15 cellular contexts compared by ENCODE assay signal in genomic region chr16:23013484-23013883, GRCh38.
DNase-seq lines count a peak whose midpoint lies in the region; ATAC-seq, FAIRE-seq and TF ChIP-seq lines count a peak whose summit lies in the region.
"Had no signal": no experiment of that assay in that cellular context is flagged by ENCODE, and none has a peak within 500 bp of the region (broad histone marks: within the 10 kb centered on the region; RNA-seq: fewer than 3 reads in every experiment).

No MANE protein-coding gene starts in this region.

- H2AFZ ChIP-seq in HepG2 (ENCODE audit: low read length), result no peak overlapping the region

- peaks cover 4% of the 10 kb centered on the region for H3K4me1 Mint-ChIP-seq in endodermal cell
- H3K4me1 Mint-ChIP-seq in type B pancreatic cell (ENCODE audit: unreplicated experiment), result no peaks in the 10 kb centered on the region
- H3K4me1 Mint-ChIP-seq in activated CD8-positive, alpha-beta T cell treated with anti-CD3 and anti-CD28 coated beads for 36 hours (ENCODE audit: low read depth), result no peaks in the 10 kb centered on the region

- H3K4me3 ChIP-seq in HepG2 (replicated peaks in 1 of 3; ENCODE audit: insufficient read depth in 1 of 3, low read depth in 2 of 3, low read length in 3 of 3), result no peak overlapping the region
- H3K4me3 ChIP-seq in right lobe of liver, result no peak overlapping the region
- H3K4me3 ChIP-seq in endodermal cell (ENCODE audit: low read length), result no peak overlapping the region
- H3K4me3 ChIP-seq: BLaER1, gastrocnemius medialis had no signal

- no TSS peak for BruUV-seq in HepG2 (replicated peaks; lab: Mats Ljungman, UMichigan)

- H3K9ac ChIP-seq in HepG2 (ENCODE audit: insufficient read depth, low read depth, low read length) (no peak overlapping the region), endodermal cell (ENCODE audit: extremely low read depth, low read length, poor library complexity, severe bottlenecking) (no peak overlapping the region)
- H3K9ac ChIP-seq: BLaER1 had no signal

- ATAC-seq in HepG2 (peak; percentile 70), right lobe of liver (no peak)
- ATAC-seq in activated CD8-positive, alpha-beta T cell treated with anti-CD3 and anti-CD28 coated beads for 36 hours, result no peak
- ATAC-seq: activated CD4-positive, CD25-positive, alpha-beta regulatory T cell treated with anti-CD3 and anti-CD28 coated beads, Interleukin-2, amount 50 U/mL, for 24 hours; gastrocnemius medialis had no signal

- H3K79me2 ChIP-seq in HepG2 (ENCODE audit: insufficient read depth, low read length), result no peaks in the 10 kb centered on the region

- WGBS in HepG2 (ENCODE audit: low lambda C conversion rate), result 42% methylated on average over 1 of the region's 1 CpG
- WGBS in right lobe of liver (ENCODE audit: insufficient coverage, low coverage, low lambda C conversion rate, missing lambda C conversion rate), result 50% methylated on average over 1 of the region's 1 CpG
- 92% methylated on average over 1 of the region's 1 CpG; no CpG with 5 or more reads in 1 of the 2 experiments for WGBS in endodermal cell (ENCODE audit: insufficient coverage in 1 of 2, insufficient read length in 1 of 2), 2 experiments

- H3K27ac Mint-ChIP-seq in endodermal cell (no peak overlapping the region), type B pancreatic cell (no peak overlapping the region)
- no peak overlapping the region for H3K27ac Mint-ChIP-seq in activated CD8-positive, alpha-beta T cell treated with anti-CD3 and anti-CD28 coated beads for 36 hours
- H3K27ac Mint-ChIP-seq: memory B cell had no signal

- H3K4me2 ChIP-seq in HepG2 (ENCODE audit: low read depth, low read length), result no peak overlapping the region
- H3K4me2 ChIP-seq: BLaER1 had no signal

- no peaks in the 10 kb centered on the region for H3K9me3 ChIP-seq in HepG2 (ENCODE audit: low read length)
- no peaks in the 10 kb centered on the region for H3K9me3 ChIP-seq in right lobe of liver
- H3K9me3 ChIP-seq in endodermal cell (ENCODE audit: control insufficient read depth, low read length), result no peaks in the 10 kb centered on the region
- H3K9me3 ChIP-seq: BLaER1, gastrocnemius medialis had no signal

- H3K36me3 Mint-ChIP-seq in endodermal cell (ENCODE audit: low read depth), result no peaks in the 10 kb centered on the region
- H3K36me3 Mint-ChIP-seq in type B pancreatic cell, result no peaks in the 10 kb centered on the region
- no peaks in the 10 kb centered on the region for H3K36me3 Mint-ChIP-seq in activated CD8-positive, alpha-beta T cell treated with anti-CD3 and anti-CD28 coated beads for 36 hours (ENCODE audit: low read depth)
- H3K36me3 Mint-ChIP-seq: memory B cell had no signal

- H3K4me1 ChIP-seq in HepG2 (ENCODE audit: insufficient read depth, low read length), result 0 out of 2 replicates have a peak, but pooled peaks cover 6% of the 10 kb centered on the region
- no peaks in the 10 kb centered on the region for H3K4me1 ChIP-seq in right lobe of liver
- no peaks in the 10 kb centered on the region for H3K4me1 ChIP-seq in endodermal cell (ENCODE audit: control insufficient read depth, insufficient read depth, low read length)
- H3K4me1 ChIP-seq: gastrocnemius medialis had no signal

- H3K4me3 Mint-ChIP-seq in endodermal cell (no peak overlapping the region), type B pancreatic cell (no peak overlapping the region)
- H3K4me3 Mint-ChIP-seq in activated CD8-positive, alpha-beta T cell treated with anti-CD3 and anti-CD28 coated beads for 36 hours, result no peak overlapping the region
- H3K4me3 Mint-ChIP-seq: memory B cell had no signal

- no peak for TF ChIP-seq RAD21 in HepG2 (CRISPR knock-in tag; IDR thresholded peaks at IDR 0.05)

- in situ Hi-C loops in HepG2 (cut with HindIII; ENCODE audit: extremely low pct_ligation_motif_present, low pct_unique_long_range_greater_than_20kb), result no loop called here

- POLR2A ChIA-PET in HepG2 (lab: Yijun Ruan, JAX), result no interaction called here
- POLR2A ChIA-PET in activated CD8-positive, alpha-beta T cell treated with anti-CD3 and anti-CD28 coated beads for 36 hours (lab: Charles Lee), result no interaction called here

- FAIRE-seq in HepG2 (lab: Jason Lieb, UNC), result peak; percentile 85

- CTCF ChIA-PET in HepG2 (lab: Yijun Ruan, JAX; ENCODE audit: low intra/inter-chr PET ratio, low total read pairs), result interaction anchor here (2.0 kb wide), 1 partner anchor 115 kb away, joined by 7 read pairs; no protein-coding TSS in a partner anchor
- CTCF ChIA-PET in activated CD8-positive, alpha-beta T cell treated with anti-CD3 and anti-CD28 coated beads for 36 hours (lab: Charles Lee), result no interaction called here

- H3K27me3 ChIP-seq in HepG2 (ENCODE audit: control insufficient read depth in 1 of 2, insufficient read depth in 2 of 2, low read length in 2 of 2) (no peaks in the 10 kb centered on the region; a peak in 1 of 5 replicates), right lobe of liver (no peaks in the 10 kb centered on the region), endodermal cell (ENCODE audit: control insufficient read depth, insufficient read depth, low read length, poor library complexity, severe bottlenecking) (no peaks in the 10 kb centered on the region)
- H3K27me3 ChIP-seq: BLaER1, gastrocnemius medialis had no signal

- H3K27ac ChIP-seq in HepG2 (ENCODE audit: extremely low read length, insufficient read depth, low read length) (no peak overlapping the region), right lobe of liver (no peak overlapping the region), endodermal cell (ENCODE audit: low read depth, low read length) (no peak overlapping the region)
- H3K27ac ChIP-seq: BLaER1, gastrocnemius medialis had no signal

- intact Hi-C loops in HepG2 (cut with micrococcal nuclease; ENCODE audit: unreplicated experiment), result loop anchor here (1.0 kb wide), 1 partner anchor 115 kb away; no protein-coding TSS in a partner anchor
- intact Hi-C loops in right lobe of liver (cut with DNase I), result no loop called here
- intact Hi-C loops in activated CD8-positive, alpha-beta T cell treated with anti-CD3 and anti-CD28 coated beads for 36 hours (cut with micrococcal nuclease), result no loop called here

- no peaks in the 10 kb centered on the region for H4K20me1 ChIP-seq in HepG2 (ENCODE audit: insufficient read depth, low read length)
- H4K20me1 ChIP-seq: BLaER1 had no signal

- no peaks in the 10 kb centered on the region for H3K36me3 ChIP-seq in HepG2 (replicated peaks in 1 of 2; ENCODE audit: control insufficient read depth in 1 of 2, insufficient read depth in 2 of 2, low read length in 2 of 2)
- no peaks in the 10 kb centered on the region for H3K36me3 ChIP-seq in right lobe of liver
- no peaks in the 10 kb centered on the region for H3K36me3 ChIP-seq in endodermal cell (ENCODE audit: control insufficient read depth, insufficient read depth, low read length)
- H3K36me3 ChIP-seq: BLaER1, gastrocnemius medialis had no signal

- no peak for TF ChIP-seq POLR2A in HepG2 (IDR thresholded peaks at IDR 0.05; ENCODE audit: insufficient read depth in 1 of 2, low read depth in 2 of 2, low read length in 2 of 2)
- TF ChIP-seq POLR2A in right lobe of liver (IDR thresholded peaks at IDR 0.05), result no peak

- no peak for TF ChIP-seq EP300 in HepG2 (IDR thresholded peaks at IDR 0.05; ENCODE audit: low read depth in 2 of 2, low read length in 2 of 2)
- no peak for TF ChIP-seq EP300 in HepG2 (CRISPR knock-in tag; IDR thresholded peaks at IDR 0.05; ENCODE audit: borderline replicate concordance)

- DNase-seq in HepG2 (ENCODE audit: low spot score) (peak; percentile 33), right lobe of liver (no peak), NCI-H69 (lab: John Stamatoyannopoulos, UW) (peak; percentile 33), endodermal cell (peak; percentile 52), type B pancreatic cell (ENCODE audit: extremely low spot score, unreplicated experiment) (no peak), DMS79 (lab: John Stamatoyannopoulos, UW) (no peak), HK-2 (ENCODE audit: unreplicated experiment) (no peak)
- no peak for DNase-seq in activated CD8-positive, alpha-beta T cell treated with anti-CD3 and anti-CD28 coated beads for 36 hours
- DNase-seq: activated effector memory CD4-positive, alpha-beta T cell treated with anti-CD3 and anti-CD28 coated beads, Interleukin-2, amount 50 U/mL, for 16 hours; gastrocnemius medialis; NCI-H2081; substantia nigra had no signal

- TF ChIP-seq CTCF in HepG2 (CRISPR knock-in tag; IDR thresholded peaks at IDR 0.05), result peak; percentile 52
- peak in 2 of 4 donors; percentile 6 to 25 for TF ChIP-seq CTCF in right lobe of liver (IDR thresholded peaks at IDR 0.05)
- TF ChIP-seq CTCF in endodermal cell (conservative IDR thresholded peaks at IDR 0.05), result peak; percentile 65
- peak; percentile 47 for TF ChIP-seq CTCF in type B pancreatic cell (conservative IDR thresholded peaks at IDR 0.05)
- no peak for TF ChIP-seq CTCF in activated CD8-positive, alpha-beta T cell treated with anti-CD3 and anti-CD28 coated beads for 36 hours (IDR thresholded peaks at IDR 0.05)

- H3K27me3 Mint-ChIP-seq in endodermal cell (ENCODE audit: insufficient read depth), result peaks cover 3% of the 10 kb centered on the region
- peaks cover 21% of the 10 kb centered on the region for H3K27me3 Mint-ChIP-seq in type B pancreatic cell
- peaks cover 8% of the 10 kb centered on the region for H3K27me3 Mint-ChIP-seq in activated CD8-positive, alpha-beta T cell treated with anti-CD3 and anti-CD28 coated beads for 36 hours

- H3K9me3 Mint-ChIP-seq in endodermal cell, result no peaks in the 10 kb centered on the region
- no peaks in the 10 kb centered on the region for H3K9me3 Mint-ChIP-seq in type B pancreatic cell
- no peaks in the 10 kb centered on the region for H3K9me3 Mint-ChIP-seq in activated CD8-positive, alpha-beta T cell treated with anti-CD3 and anti-CD28 coated beads for 36 hours
- H3K9me3 Mint-ChIP-seq: memory B cell had no signal

TF ChIP-seq in HepG2, 621 proteins besides CTCF, POLR2A, EP300 and RAD21 (continues in another document):
- TF ChIP-seq MAZ (IDR thresholded peaks at IDR 0.05; ENCODE audit: borderline replicate concordance, low read depth, low read length) (no peak), MAZ (CRISPR knock-in tag; IDR thresholded peaks at IDR 0.05; ENCODE audit: low read depth) (no peak), ZNF629 (CRISPR knock-in tag; conservative IDR thresholded peaks at IDR 0.05) (no peak), GZF1 (CRISPR knock-in tag; IDR thresholded peaks at IDR 0.05) (no peak)

Comparison
In these comparisons a context has a peak if more than half of its experiments do, and no peak if none do; other contexts are left out.
1. DNase-seq: peak in HepG2 (single experiment), NCI-H69 (single experiment) and endodermal cell (single experiment); none in right lobe of liver (0 of 3), type B pancreatic cell (single experiment), DMS79 (single experiment), activated CD8-positive, alpha-beta T cell treated with anti-CD3 and anti-CD28 coated beads for 36 hours (single experiment) and HK-2 (single experiment).